ENCODE assay signal across 22 cellular contexts in the genomic region with DNA sequence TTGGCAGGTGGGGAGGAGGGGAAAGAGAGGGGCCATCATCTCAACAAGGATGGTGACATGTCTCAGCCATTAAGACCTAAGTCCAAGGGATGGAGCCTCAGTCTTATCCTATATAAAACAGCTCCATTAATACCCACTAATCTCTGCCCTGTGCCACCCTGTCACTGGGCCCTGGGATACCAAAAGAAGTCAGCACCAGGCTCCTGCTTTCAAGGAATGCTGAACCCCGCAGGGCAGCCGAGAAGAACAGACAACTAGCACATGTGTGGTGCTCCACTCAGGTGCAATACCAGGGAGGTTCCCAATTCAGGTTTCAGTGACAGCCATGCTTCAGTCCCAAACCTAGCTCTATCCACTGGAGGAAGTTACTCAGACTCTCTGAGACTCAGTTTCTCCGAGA.
DNase-seq lines count a peak whose midpoint lies in the region; TF ChIP-seq lines count a peak whose summit lies in the region.
"Had no signal": no experiment of that assay in that cellular context is flagged by ENCODE, and none has a peak within 500 bp of the region (broad histone marks: within the 10 kb centered on the region; RNA-seq: fewer than 3 reads in every experiment).

No MANE protein-coding gene starts in this region.

- H3K36me3 ChIP-seq in esophagus muscularis mucosa (no peaks in the 10 kb centered on the region), spleen (no peaks in the 10 kb centered on the region), vagina (no peaks in the 10 kb centered on the region), ascending aorta (no peaks in the 10 kb centered on the region)
- H3K36me3 ChIP-seq: BE2C; BLaER1 treated with 17β-estradiol and CSF1 and Interleukin-3, amounts not matched to agents 10 nM and 100 nM; HAP-1 had no signal

- peaks cover 0 to 18% (median 0%) of the 10 kb centered on the region in 4 donors for H3K27me3 ChIP-seq in esophagus muscularis mucosa
- peaks cover 0 to 22% (median 0%) of the 10 kb centered on the region in 7 donors for H3K27me3 ChIP-seq in spleen (replicated peaks in 1 of 7)
- H3K27me3 ChIP-seq in vagina = no peaks in the 10 kb centered on the region
- H3K27me3 ChIP-seq in ascending aorta = no peaks in the 10 kb centered on the region
- H3K27me3 ChIP-seq: BE2C; BLaER1 treated with 17β-estradiol and CSF1 and Interleukin-3, amounts not matched to agents 10 nM and 100 nM had no signal

- no peak for TF ChIP-seq CTCF in esophagus muscularis mucosa (IDR thresholded peaks at IDR 0.05)
- TF ChIP-seq CTCF in spleen (IDR thresholded peaks at IDR 0.05 in 8 of 11, conservative IDR thresholded peaks at IDR 0.05 in 3 of 11) = no peak
- no peak for TF ChIP-seq CTCF in vagina (IDR thresholded peaks at IDR 0.05)
- no peak for TF ChIP-seq CTCF in ascending aorta (IDR thresholded peaks at IDR 0.05)
- TF ChIP-seq CTCF in MCF 10A (IDR thresholded peaks at IDR 0.05; ENCODE audit: unreplicated experiment) = no peak

- no peaks in the 10 kb centered on the region for H3K36me3 Mint-ChIP-seq in MCF 10A (ENCODE audit: insufficient read depth, unreplicated experiment)
- H3K36me3 Mint-ChIP-seq: CD14-positive monocyte; CD8-positive, alpha-beta memory T cell had no signal

- DNase-seq in D341Med (ENCODE audit: low spot score) = peak; percentile 3
- peak; percentile 87 for DNase-seq in esophagus muscularis mucosa (ENCODE audit: extremely low spot score)
- DNase-seq in spleen = peak; percentile 8
- DNase-seq in vagina (ENCODE audit: extremely low spot score in 2 of 2) = peak; percentile 61 to 82
- DNase-seq in ascending aorta (ENCODE audit: low spot score in 2 of 2) = no peak
- no peak for DNase-seq in MCF 10A (ENCODE audit: unreplicated experiment)
- no peak for DNase-seq in NCI-H82 (lab: John Stamatoyannopoulos, UW)
- DNase-seq: 8988T; ACHN; AML-193; BE2C; CD4-positive, alpha-beta T cell; CD8-positive, alpha-beta memory T cell; DMS53; DMS79 treated with DMSO at 0.1 percent for 48 hours; GF-D8; GOT3; HFFc6 had no signal

- H3K4me1 ChIP-seq in esophagus muscularis mucosa = no peaks in the 10 kb centered on the region
- no peaks in the 10 kb centered on the region for H3K4me1 ChIP-seq in spleen
- no peaks in the 10 kb centered on the region for H3K4me1 ChIP-seq in vagina
- H3K4me1 ChIP-seq in ascending aorta = no peaks in the 10 kb centered on the region
- H3K4me1 ChIP-seq: A549, BE2C, HAP-1 had no signal

- intact Hi-C loops in esophagus muscularis mucosa (cut with DNase I) (no loop called here), spleen (cut with DNase I; ENCODE audit: low total_unique reads) (no loop called here), vagina (cut with DNase I) (no loop called here), ascending aorta (cut with DNase I) (no loop called here), MCF 10A (cut with micrococcal nuclease) (no loop called here)

- H3K27ac Mint-ChIP-seq in MCF 10A (ENCODE audit: low read depth, unreplicated experiment) = no peak overlapping the region
- H3K27ac Mint-ChIP-seq: CD14-positive monocyte; CD4-positive, alpha-beta T cell; CD8-positive, alpha-beta memory T cell; HFFc6 had no signal

- TF ChIP-seq POLR2A in esophagus muscularis mucosa (IDR thresholded peaks at IDR 0.05; ENCODE audit: low read depth) (no peak), spleen (IDR thresholded peaks at IDR 0.05) (no peak), vagina (IDR thresholded peaks at IDR 0.05) (no peak)

- TF ChIP-seq EP300 in esophagus muscularis mucosa (IDR thresholded peaks at IDR 0.05) = no peak

- H3K4me3 Mint-ChIP-seq in MCF 10A (ENCODE audit: unreplicated experiment) = no peak overlapping the region
- H3K4me3 Mint-ChIP-seq: CD14-positive monocyte; CD4-positive, alpha-beta T cell; CD8-positive, alpha-beta memory T cell; HFFc6 had no signal

- no peaks in the 10 kb centered on the region for H3K27me3 Mint-ChIP-seq in MCF 10A (ENCODE audit: insufficient read depth, unreplicated experiment)

- POLR2A ChIA-PET in MCF 10A (lab: Yijun Ruan, JAX) = no interaction called here

- H3K4me3 ChIP-seq in esophagus muscularis mucosa (no peak overlapping the region), spleen (no peak overlapping the region), vagina (no peak overlapping the region), ascending aorta (no peak overlapping the region)
- H3K4me3 ChIP-seq: A549; BLaER1 treated with 17β-estradiol and CSF1 and Interleukin-3, amounts not matched to agents 10 nM and 100 nM; HAP-1 had no signal

- H3K27ac ChIP-seq in esophagus muscularis mucosa (replicated peaks in 1 of 4) (no peak overlapping the region), spleen (no peak overlapping the region), vagina (no peak overlapping the region), ascending aorta (no peak overlapping the region)
- H3K27ac ChIP-seq: A549; BLaER1 treated with 17β-estradiol and CSF1 and Interleukin-3, amounts not matched to agents 10 nM and 100 nM had no signal

- 59% methylated on average over 3 of the region's 3 CpGs for WGBS in esophagus muscularis mucosa
- whole genome bisulfite sequencing in spleen, 5 donors = 65 to 87% (median 83%) methylated on average over 3 of the region's 3 CpGs

- no peaks in the 10 kb centered on the region for H3K9me3 Mint-ChIP-seq in MCF 10A (ENCODE audit: unreplicated experiment)

- CTCF ChIA-PET in MCF 10A (lab: Yijun Ruan, JAX) = no interaction called here

- no peaks in the 10 kb centered on the region for H3K4me1 Mint-ChIP-seq in MCF 10A (ENCODE audit: insufficient read depth, unreplicated experiment)
- H3K4me1 Mint-ChIP-seq: CD14-positive monocyte; CD8-positive, alpha-beta memory T cell had no signal

- H3K9me3 ChIP-seq in esophagus muscularis mucosa (peaks cover 0 to 11% (median 6%) of the 10 kb centered on the region in 4 donors), spleen (peaks cover 0 to 12% (median 3%) of the 10 kb centered on the region in 8 donors), vagina (no peaks in the 10 kb centered on the region), ascending aorta (no peaks in the 10 kb centered on the region)
- H3K9me3 ChIP-seq: A549, BE2C, HAP-1 had no signal

- no TSS peak for BruUV-seq in MCF 10A (replicated peaks; lab: Mats Ljungman, UMichigan)

Comparison
In these comparisons a context has a peak if more than half of its experiments do, and no peak if none do; other contexts are left out.
1. DNase-seq: peak in D341Med (single experiment), esophagus muscularis mucosa (single experiment), spleen (single experiment) and vagina (2 of 2); none in ascending aorta (0 of 2), MCF 10A (single experiment) and NCI-H82 (single experiment).